ENCODE assay signal across 9 cellular contexts in genomic region chr7:134890246-134891240, GRCh38.
A peak's percentile ranks its signal among the peaks of the same experiment; 100 is the strongest.
DNase-seq lines count a peak whose midpoint lies in the region; ATAC-seq and TF ChIP-seq lines count a peak whose summit lies in the region.
"Had no signal": no experiment of that assay in that cellular context is flagged by ENCODE, and none has a peak within 500 bp of the region (broad histone marks: within the 10 kb centered on the region; RNA-seq: fewer than 3 reads in every experiment).

No MANE protein-coding gene starts in this region.

- peak; percentile 63 for DNase-seq in GM23248
- DNase-seq in SJSA1 (ENCODE audit: low read depth in 1 of 2, low spot score in 2 of 2) = peak; percentile 37 to 55
- DNase-seq in foreskin fibroblast = peak in 1 of 2 donors; percentile 67
- DNase-seq in putamen (ENCODE audit: low spot score) = peak; percentile 49
- no peak for DNase-seq in epidermal melanocyte (ENCODE audit: insufficient read length, low spot score)
- DNase-seq: activated T-cell treated with anti-CD3 and anti-CD28 coated beads, Interleukin-2, amount 50 U/mL, for 24 hours had no signal

- no peak for TF ChIP-seq CTCF in foreskin fibroblast (IDR thresholded peaks at IDR 0.05; ENCODE audit: low read depth, low read length)

- 41 to 48% methylated on average over 10 of the region's 10 CpGs for WGBS in GM23248 (ENCODE audit: low coverage in 1 of 2, low lambda C conversion rate in 2 of 2, missing lambda C conversion rate in 2 of 2), 2 experiments

- H3K36me3 ChIP-seq in GM23248 (ENCODE audit: low read depth) (peaks cover 10% of the 10 kb centered on the region; the same call in 1 of the 2 replicates), SJSA1 (peaks cover 65% of the 10 kb centered on the region)

- H3K4me3 ChIP-seq in GM23248 (peak overlapping the region; percentile 70), SJSA1 (no peak overlapping the region), foreskin fibroblast (ENCODE audit: low read depth in 1 of 2, low read length in 2 of 2) (peak overlapping the region; percentile 55 to 85)

- H3K4me2 ChIP-seq in GM23248 (ENCODE audit: unreplicated experiment) = peak overlapping the region; percentile 76

- H4K20me1 ChIP-seq in GM23248 (ENCODE audit: insufficient read depth) = no peaks in the 10 kb centered on the region; the same call in 1 of the 2 replicates

- peaks cover 92% of the 10 kb centered on the region for H3K79me2 ChIP-seq in GM23248 (ENCODE audit: insufficient read depth)

- no peaks in the 10 kb centered on the region for H3K9me2 ChIP-seq in GM23248 (ENCODE audit: insufficient read depth)

- H3K9me3 ChIP-seq in GM23248 (ENCODE audit: low read depth) (no peaks in the 10 kb centered on the region), SJSA1 (replicated peaks) (0 out of 2 replicates have a peak, but pooled peaks cover under 1% of the 10 kb centered on the region)

- H3K27me3 ChIP-seq in GM23248 (replicated peaks; ENCODE audit: insufficient read depth) (no peaks in the 10 kb centered on the region), SJSA1 (replicated peaks) (no peaks in the 10 kb centered on the region)

- ATAC-seq in GM18520 (IDR thresholded peaks at IDR 0.05; ENCODE audit: unreplicated experiment) (no peak), GM18511 (IDR thresholded peaks at IDR 0.05; ENCODE audit: unreplicated experiment) (no peak), HG03571 (IDR thresholded peaks at IDR 0.05; ENCODE audit: unreplicated experiment) (no peak)

- peak overlapping the region; percentile 75 for H3K27ac ChIP-seq in GM23248
- peak overlapping the region; percentile 21; the same call in 1 of the 2 replicates for H3K27ac ChIP-seq in SJSA1

- H3K9ac ChIP-seq in GM23248 = peak overlapping the region; percentile 77

- no peak overlapping the region for H2AFZ ChIP-seq in GM23248

- peaks cover 89% of the 10 kb centered on the region for H3F3A ChIP-seq in GM23248 (ENCODE audit: insufficient read depth)

- H3K4me1 ChIP-seq in GM23248 (ENCODE audit: insufficient read depth) (peaks cover 64% of the 10 kb centered on the region), SJSA1 (replicated peaks) (peaks cover 63% of the 10 kb centered on the region)

- in situ Hi-C loops in GM23248 (cut with MboI) = no loop called here
